ENCODE assay signal across 1 cellular context in genomic region chr1:205318231-205318991, GRCh38.
TF ChIP-seq lines count a peak whose summit lies in the region.

No MANE protein-coding gene starts in this region.

TF ChIP-seq in HepG2, 621 proteins besides CTCF, POLR2A, EP300 and RAD21 (continued from another document and continues in another):
- no peak for TF ChIP-seq WIZ (CRISPR knock-in tag; IDR thresholded peaks at IDR 0.05)
- peak in 1 of 2 experiments; percentile 5; a peak in 1 of 4 replicates for TF ChIP-seq HMGXB4 (CRISPR knock-in tag; IDR thresholded peaks at IDR 0.05; ENCODE audit: borderline replicate concordance in 1 of 2, low read depth in 1 of 2)
- no peak for TF ChIP-seq ZNF781 (CRISPR knock-in tag; IDR thresholded peaks at IDR 0.05; ENCODE audit: borderline replicate concordance, not compliant biosample characterization)
- peak; percentile 69; the same call in 1 of the 2 replicates for TF ChIP-seq ZNF609 (CRISPR knock-in tag; IDR thresholded peaks at IDR 0.05; ENCODE audit: borderline replicate concordance)
- TF ChIP-seq ZNF850 (CRISPR knock-in tag; conservative IDR thresholded peaks at IDR 0.05): no peak
- TF ChIP-seq ZNF234 (CRISPR knock-in tag; conservative IDR thresholded peaks at IDR 0.05): no peak
- TF ChIP-seq MED13 (CRISPR knock-in tag; IDR thresholded peaks at IDR 0.05): no peak
- no peak for TF ChIP-seq ZNF20 (CRISPR knock-in tag; IDR thresholded peaks at IDR 0.05)
- TF ChIP-seq ZNF225 (CRISPR knock-in tag; IDR thresholded peaks at IDR 0.05): no peak
- no peak for TF ChIP-seq FLYWCH1 (CRISPR knock-in tag; IDR thresholded peaks at IDR 0.05)
- TF ChIP-seq AFF4 (CRISPR knock-in tag; IDR thresholded peaks at IDR 0.05): no peak
- no peak for TF ChIP-seq ZSCAN30 (CRISPR knock-in tag; IDR thresholded peaks at IDR 0.05)
- TF ChIP-seq, protein P1, sequence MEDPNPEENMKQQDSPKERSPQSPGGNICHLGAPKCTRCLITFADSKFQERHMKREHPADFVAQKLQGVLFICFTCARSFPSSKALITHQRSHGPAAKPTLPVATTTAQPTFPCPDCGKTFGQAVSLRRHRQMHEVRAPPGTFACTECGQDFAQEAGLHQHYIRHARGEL (CRISPR knock-in tag; IDR thresholded peaks at IDR 0.05): no peak
- peak; percentile 79 for TF ChIP-seq PHF21A (CRISPR knock-in tag; IDR thresholded peaks at IDR 0.05)
- no peak for TF ChIP-seq PHF5A (CRISPR knock-in tag; IDR thresholded peaks at IDR 0.05; ENCODE audit: low read depth, unreplicated experiment)
- no peak for TF ChIP-seq MTA1 (CRISPR knock-in tag; IDR thresholded peaks at IDR 0.05; ENCODE audit: borderline replicate concordance)
- TF ChIP-seq, protein P2, sequence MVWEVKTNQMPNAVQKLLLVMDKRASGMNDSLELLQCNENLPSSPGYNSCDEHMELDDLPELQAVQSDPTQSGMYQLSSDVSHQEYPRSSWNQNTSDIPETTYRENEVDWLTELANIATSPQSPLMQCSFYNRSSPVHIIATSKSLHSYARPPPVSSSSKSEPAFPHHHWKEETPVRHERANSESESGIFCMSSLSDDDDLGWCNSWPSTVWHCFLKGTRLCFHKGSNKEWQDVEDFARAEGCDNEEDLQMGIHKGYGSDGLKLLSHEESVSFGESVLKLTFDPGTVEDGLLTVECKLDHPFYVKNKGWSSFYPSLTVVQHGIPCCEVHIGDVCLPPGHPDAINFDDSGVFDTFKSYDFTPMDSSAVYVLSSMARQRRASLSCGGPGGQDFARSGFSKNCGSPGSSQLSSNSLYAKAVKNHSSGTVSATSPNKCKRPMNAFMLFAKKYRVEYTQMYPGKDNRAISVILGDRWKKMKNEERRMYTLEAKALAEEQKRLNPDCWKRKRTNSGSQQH (CRISPR knock-in tag; IDR thresholded peaks at IDR 0.05; ENCODE audit: low read depth): no peak
- no peak for TF ChIP-seq ATF5 (CRISPR knock-in tag; IDR thresholded peaks at IDR 0.05; ENCODE audit: low read depth)
- no peak for TF ChIP-seq ZFP91 (CRISPR knock-in tag; IDR thresholded peaks at IDR 0.05; ENCODE audit: borderline replicate concordance)
- peak; percentile 80 for TF ChIP-seq GFI1 (CRISPR knock-in tag; IDR thresholded peaks at IDR 0.05; ENCODE audit: borderline replicate concordance)
- TF ChIP-seq ZNF674 (CRISPR knock-in tag; IDR thresholded peaks at IDR 0.05; ENCODE audit: low read depth): no peak
- TF ChIP-seq, protein P3, sequence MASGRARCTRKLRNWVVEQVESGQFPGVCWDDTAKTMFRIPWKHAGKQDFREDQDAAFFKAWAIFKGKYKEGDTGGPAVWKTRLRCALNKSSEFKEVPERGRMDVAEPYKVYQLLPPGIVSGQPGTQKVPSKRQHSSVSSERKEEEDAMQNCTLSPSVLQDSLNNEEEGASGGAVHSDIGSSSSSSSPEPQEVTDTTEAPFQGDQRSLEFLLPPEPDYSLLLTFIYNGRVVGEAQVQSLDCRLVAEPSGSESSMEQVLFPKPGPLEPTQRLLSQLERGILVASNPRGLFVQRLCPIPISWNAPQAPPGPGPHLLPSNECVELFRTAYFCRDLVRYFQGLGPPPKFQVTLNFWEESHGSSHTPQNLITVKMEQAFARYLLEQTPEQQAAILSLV (CRISPR knock-in tag; IDR thresholded peaks at IDR 0.05; ENCODE audit: borderline replicate concordance): no peak; the same call in 1 of the 2 replicates
- TF ChIP-seq, protein P4, sequence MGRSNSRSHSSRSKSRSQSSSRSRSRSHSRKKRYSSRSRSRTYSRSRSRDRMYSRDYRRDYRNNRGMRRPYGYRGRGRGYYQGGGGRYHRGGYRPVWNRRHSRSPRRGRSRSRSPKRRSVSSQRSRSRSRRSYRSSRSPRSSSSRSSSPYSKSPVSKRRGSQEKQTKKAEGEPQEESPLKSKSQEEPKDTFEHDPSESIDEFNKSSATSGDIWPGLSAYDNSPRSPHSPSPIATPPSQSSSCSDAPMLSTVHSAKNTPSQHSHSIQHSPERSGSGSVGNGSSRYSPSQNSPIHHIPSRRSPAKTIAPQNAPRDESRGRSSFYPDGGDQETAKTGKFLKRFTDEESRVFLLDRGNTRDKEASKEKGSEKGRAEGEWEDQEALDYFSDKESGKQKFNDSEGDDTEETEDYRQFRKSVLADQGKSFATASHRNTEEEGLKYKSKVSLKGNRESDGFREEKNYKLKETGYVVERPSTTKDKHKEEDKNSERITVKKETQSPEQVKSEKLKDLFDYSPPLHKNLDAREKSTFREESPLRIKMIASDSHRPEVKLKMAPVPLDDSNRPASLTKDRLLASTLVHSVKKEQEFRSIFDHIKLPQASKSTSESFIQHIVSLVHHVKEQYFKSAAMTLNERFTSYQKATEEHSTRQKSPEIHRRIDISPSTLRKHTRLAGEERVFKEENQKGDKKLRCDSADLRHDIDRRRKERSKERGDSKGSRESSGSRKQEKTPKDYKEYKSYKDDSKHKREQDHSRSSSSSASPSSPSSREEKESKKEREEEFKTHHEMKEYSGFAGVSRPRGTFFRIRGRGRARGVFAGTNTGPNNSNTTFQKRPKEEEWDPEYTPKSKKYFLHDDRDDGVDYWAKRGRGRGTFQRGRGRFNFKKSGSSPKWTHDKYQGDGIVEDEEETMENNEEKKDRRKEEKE (IDR thresholded peaks at IDR 0.05): no peak
- no peak for TF ChIP-seq ZNF572 (CRISPR knock-in tag; IDR thresholded peaks at IDR 0.05)
- no peak for TF ChIP-seq ZNF3 (CRISPR knock-in tag; IDR thresholded peaks at IDR 0.05)
- no peak for TF ChIP-seq PTBP1 (IDR thresholded peaks at IDR 0.05; ENCODE audit: low read depth, low read length, poor library complexity, severe bottlenecking)
- TF ChIP-seq HHEX (CRISPR knock-in tag; IDR thresholded peaks at IDR 0.05): peak; percentile 76
- no peak for TF ChIP-seq GMEB2 (CRISPR knock-in tag; IDR thresholded peaks at IDR 0.05; ENCODE audit: low read depth)
- TF ChIP-seq ZNF574 (CRISPR knock-in tag; IDR thresholded peaks at IDR 0.05): peak; percentile 15; the same call in 1 of the 2 replicates
- TF ChIP-seq ZNF7 (CRISPR knock-in tag; IDR thresholded peaks at IDR 0.05): no peak
